Comparison of ENCODE assay signal across 12 cellular contexts in genomic region chr5:169299146-169299545, GRCh38. TPM values are rescaled to one million over a fixed set of nuclear protein-coding genes. Genes with fewer than 3 reads are reported as not detected.
DNase-seq lines count a peak whose midpoint lies in the region; ATAC-seq and TF ChIP-seq lines count a peak whose summit lies in the region.
"Had no signal": no experiment of that assay in that cellular context is flagged by ENCODE, and none has a peak within 500 bp of the region (broad histone marks: within the 10 kb centered on the region; RNA-seq: fewer than 3 reads in every experiment).

No MANE protein-coding gene starts in this region.

- H3K4me1 ChIP-seq in left ventricle myocardium inferior: peaks cover 23% of the 10 kb centered on the region
- peaks cover 10% of the 10 kb centered on the region for H3K4me1 ChIP-seq in right cardiac atrium (ENCODE audit: control insufficient read depth, insufficient read depth, low read length)
- H3K4me1 ChIP-seq in rectal smooth muscle tissue (ENCODE audit: control insufficient read depth, insufficient read depth, low read length): peaks cover 28% of the 10 kb centered on the region
- peaks cover 4% of the 10 kb centered on the region for H3K4me1 ChIP-seq in mucosa of descending colon (ENCODE audit: low read depth)

- ATAC-seq in Right ventricle myocardium superior (ENCODE audit: poor library complexity) (no peak), right cardiac atrium (peak in 1 of 2 donors; percentile 1), HG03097 (IDR thresholded peaks at IDR 0.05; ENCODE audit: low FRiP score, unreplicated experiment) (no peak), mucosa of descending colon (no peak)

- H3K9ac ChIP-seq in rectal smooth muscle tissue (ENCODE audit: low read length): no peak overlapping the region

- H3K27ac ChIP-seq in left ventricle myocardium inferior (replicated peaks): peak overlapping the region; percentile 58
- H3K27ac ChIP-seq in right cardiac atrium (ENCODE audit: low read length): peak overlapping the region; percentile 68
- peak overlapping the region; percentile 74 for H3K27ac ChIP-seq in rectal smooth muscle tissue (ENCODE audit: low read depth, low read length)

- no peaks in the 10 kb centered on the region for H3K9me3 ChIP-seq in left ventricle myocardium inferior (replicated peaks)
- no peaks in the 10 kb centered on the region for H3K9me3 ChIP-seq in right cardiac atrium (ENCODE audit: control insufficient read depth, low read length)
- no peaks in the 10 kb centered on the region for H3K9me3 ChIP-seq in mucosa of descending colon

- H3K4me3 ChIP-seq in left ventricle myocardium inferior (peak overlapping the region; percentile 68), right cardiac atrium (ENCODE audit: low read length) (peak overlapping the region; percentile 62), rectal smooth muscle tissue (ENCODE audit: low read length) (peak overlapping the region; percentile 62), mucosa of descending colon (no peak overlapping the region)

- no peaks in the 10 kb centered on the region for H3K36me3 ChIP-seq in left ventricle myocardium inferior
- H3K36me3 ChIP-seq in rectal smooth muscle tissue (ENCODE audit: control insufficient read depth, insufficient read depth, low read length): no peaks in the 10 kb centered on the region
- no peaks in the 10 kb centered on the region for H3K36me3 ChIP-seq in mucosa of descending colon (ENCODE audit: low read depth)

- intact Hi-C loops in left ventricle myocardium inferior (cut with micrococcal nuclease): no loop called here
- intact Hi-C loops in Right ventricle myocardium superior (cut with DNase I): no loop called here
- intact Hi-C loops in right cardiac atrium (cut with DNase I): loop anchor here in 1 of 4 donors (5.0 kb wide), 1 partner anchor 312 kb away; no protein-coding TSS in a partner anchor
- intact Hi-C loops in mucosa of descending colon (cut with DNase I, micrococcal nuclease): no loop called here

- 31% methylated on average over 4 of the region's 4 CpGs for WGBS in right cardiac atrium

- H3K27me3 ChIP-seq in left ventricle myocardium inferior (ENCODE audit: low read depth) (peaks cover 52% of the 10 kb centered on the region), right cardiac atrium (ENCODE audit: control insufficient read depth, insufficient read depth) (no peaks in the 10 kb centered on the region), rectal smooth muscle tissue (ENCODE audit: control insufficient read depth, insufficient read depth, low read length) (no peaks in the 10 kb centered on the region)

- no peak for DNase-seq in left ventricle myocardium inferior
- DNase-seq in Right ventricle myocardium superior: no peak
- no peak for DNase-seq in right cardiac atrium
- no peak for DNase-seq in mucosa of descending colon
- DNase-seq in NCI-H748 (lab: John Stamatoyannopoulos, UW; ENCODE audit: unreplicated experiment): no peak
- DNase-seq in NCI-H146 treated with DMSO at 0.1 percent for 48 hours (lab: John Stamatoyannopoulos, UW; ENCODE audit: unreplicated experiment): no peak
- DNase-seq: central memory CD4-positive, alpha-beta T cell; NCI-H2107; occipital lobe; T-helper 1 cell had no signal

- no peak for TF ChIP-seq CTCF in left ventricle myocardium inferior (IDR thresholded peaks at IDR 0.05; ENCODE audit: borderline replicate concordance)
- no peak for TF ChIP-seq CTCF in mucosa of descending colon (IDR thresholded peaks at IDR 0.05)

RNA-seq across cellular contexts. Expression of gene SLIT3, which starts 1.8 kb away (rescaled TPM):
- total RNA-seq in left ventricle myocardium inferior: 22.7 TPM
- 12.5 TPM for total RNA-seq in Right ventricle myocardium superior
- total RNA-seq in right cardiac atrium: 100 to 1,000 TPM; 106 to 188 (median 118) TPM
- polyA plus RNA-seq in right cardiac atrium: 32.9 TPM
- 10 to 100 TPM in 2 of 3 donors, 1 to 10 TPM in 1; 4.2 to 25.5 (median 16.1) TPM for total RNA-seq in mucosa of descending colon
